In the genomic region with DNA sequence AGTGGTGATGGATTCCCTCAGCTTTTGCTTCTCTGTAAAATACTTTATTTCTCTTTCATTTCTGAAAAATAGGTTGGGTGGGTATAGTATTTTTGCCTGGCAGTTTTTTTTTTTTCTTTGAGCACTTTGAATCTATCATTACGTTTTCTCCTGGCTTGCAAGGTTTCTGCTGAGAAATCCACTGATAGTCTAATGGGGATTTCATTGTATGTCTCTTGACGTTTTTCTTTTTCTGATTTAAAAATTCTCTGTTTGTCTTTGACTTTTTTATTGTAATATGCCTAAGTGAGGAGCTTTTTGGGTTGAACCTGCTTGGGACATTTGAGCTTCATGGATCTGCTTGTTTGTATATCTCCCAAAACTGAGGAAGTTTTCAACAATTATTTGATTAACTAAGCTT, we compare ENCODE assay signal across 6 cellular contexts.
"Had no signal": no experiment of that assay in that cellular context is flagged by ENCODE, and none has a peak within 500 bp of the region (broad histone marks: within the 10 kb centered on the region; RNA-seq: fewer than 3 reads in every experiment).

No MANE protein-coding gene starts in this region.

- H3K4me3 ChIP-seq: K562 had no signal

- H3K27ac ChIP-seq: HL-60 had no signal

- DNase-seq: IMR-90, KBM-7, KG1 had no signal

- FAIRE-seq: HepG2, K562 had no signal
